29 cellular contexts compared by ENCODE assay signal in the genomic region with DNA sequence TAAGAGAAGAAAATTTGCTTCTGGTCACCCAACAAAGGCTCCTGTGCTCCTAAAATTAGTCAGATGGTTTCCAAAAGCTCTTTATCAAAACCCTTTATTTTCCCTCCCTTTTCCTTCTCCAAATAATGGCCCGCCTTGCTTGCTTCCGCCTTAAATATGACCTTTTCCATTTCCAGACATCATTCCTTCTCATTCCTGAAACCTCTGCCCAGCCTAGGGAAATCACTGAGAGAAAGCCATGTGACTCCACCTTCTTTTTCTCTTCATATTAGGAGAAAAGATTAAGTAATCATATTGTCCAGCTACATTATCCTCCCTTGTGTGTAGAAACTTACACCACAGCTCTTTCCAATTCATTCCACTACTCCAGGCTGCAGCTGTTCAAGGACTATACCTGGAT.
"Had no signal": no experiment of that assay in that cellular context is flagged by ENCODE, and none has a peak within 500 bp of the region (broad histone marks: within the 10 kb centered on the region; RNA-seq: fewer than 3 reads in every experiment).

No MANE protein-coding gene starts in this region.

- H3K27me3 ChIP-seq: ascending aorta, body of pancreas, Peyer's patch, SJSA1 had no signal

- H3K9me3 Mint-ChIP-seq: activated CD4-positive, alpha-beta T cell treated with anti-CD3 and anti-CD28 coated beads, Interleukin-2, amount 10 ng/mL, durations not matched to agents 24 days and 14 days; T-helper 1 cell treated with Interleukin-12 subunit alpha and Interleukin-12 subunit beta and Interleukin-4 antibody, amounts not matched to agents 30 μg/mL and 1 μg/mL, for 36 hours had no signal

- H3K4me1 Mint-ChIP-seq: activated B cell treated with CpG ODN at 0.5 μM for 24 hours had no signal

- H3K4me3 Mint-ChIP-seq: activated B cell treated with CpG ODN at 0.5 μM for 24 hours; activated CD4-positive, alpha-beta T cell treated with anti-CD3 and anti-CD28 coated beads, Interleukin-2, amount 10 ng/mL, durations not matched to agents 24 days and 14 days; activated CD8-positive, alpha-beta memory T cell treated with anti-CD3 and anti-CD28 coated beads, Interleukin-2, amount 10 ng/mL, durations not matched to agents 7 days and 5 days; activated T-cell treated with anti-CD3 and anti-CD28 coated beads, Interleukin-2, amount 50 U/mL, for 24 hours; IgD-negative memory B cell; T-helper 1 cell treated with Interleukin-12 subunit alpha and Interleukin-12 subunit beta and Interleukin-4 antibody, amounts not matched to agents 30 μg/mL and 1 μg/mL, for 36 hours had no signal

- H3K27ac Mint-ChIP-seq: activated B cell treated with CpG ODN at 0.5 μM for 24 hours had no signal

- H3K4me3 ChIP-seq: ascending aorta, body of pancreas, Peyer's patch, SJSA1 had no signal

- H3K27ac ChIP-seq: ascending aorta, body of pancreas, Peyer's patch, SJSA1 had no signal

- DNase-seq: activated B cell treated with CpG ODN at 0.5 μM for 24 hours; activated CD4-positive, alpha-beta T cell treated with anti-CD3 and anti-CD28 coated beads for 1 hour; activated CD4-positive, alpha-beta T cell treated with anti-CD3 and anti-CD28 coated beads, Interleukin-2, amount 10 ng/mL, durations not matched to agents 24 days and 14 days; activated CD4-positive, alpha-beta T cell treated with anti-CD3 and anti-CD28 coated beads, Interleukin-2, amount 50 U/mL, for 48 hours; activated CD8-positive, alpha-beta memory T cell treated with anti-CD3 and anti-CD28 coated beads, Interleukin-2, amount 10 ng/mL, durations not matched to agents 7 days and 5 days; activated gamma-delta T cell treated with Interleukin-2 at 50 U/mL for 16 hours; activated naive CD4-positive, alpha-beta T cell treated with anti-CD3 and anti-CD28 coated beads, Interleukin-2, amount 50 U/mL, for 16 hours; activated T-cell treated with anti-CD3 and anti-CD28 coated beads, Interleukin-2, amount 50 U/mL, for 24 hours; amniotic stem cell; body of pancreas; central memory CD4-positive, alpha-beta T cell; KG1; NCI-H1092; NCI-H1417; NCI-H1694; NCI-H2029; NCI-H2107; NCI-H510A treated with DMSO at 0.1 percent for 48 hours; NCI-H69; NK-92 treated with Interleukin-12 subunit alpha and Interleukin-12 subunit beta, amount 100 ng/mL, for 24 hours; OCI-M1; Peyer's patch; SHP77; T-helper 9 cell had no signal

- H3K27me3 Mint-ChIP-seq: activated B cell treated with CpG ODN at 0.5 μM for 24 hours; activated CD4-positive, alpha-beta T cell treated with anti-CD3 and anti-CD28 coated beads, Interleukin-2, amount 10 ng/mL, durations not matched to agents 24 days and 14 days; activated CD8-positive, alpha-beta memory T cell treated with anti-CD3 and anti-CD28 coated beads, Interleukin-2, amount 10 ng/mL, durations not matched to agents 7 days and 5 days; activated T-cell treated with anti-CD3 and anti-CD28 coated beads, Interleukin-2, amount 50 U/mL, for 24 hours; IgD-negative memory B cell had no signal

- H3K9me3 ChIP-seq: ascending aorta, body of pancreas, Peyer's patch, SJSA1 had no signal

- ATAC-seq: activated CD8-positive, alpha-beta memory T cell treated with anti-CD3 and anti-CD28 coated beads, Interleukin-2, amount 10 ng/mL, durations not matched to agents 7 days and 5 days; body of pancreas; SK-N-SH treated with all-trans-retinoic acid at 6 μM for 48 hours had no signal

- H3K4me1 ChIP-seq: ascending aorta, Peyer's patch, SJSA1 had no signal
